30 cellular contexts compared by ENCODE assay signal in genomic region chr21:46555678-46556077, GRCh38. TPM values are rescaled to one million over a fixed set of nuclear protein-coding genes. Genes with fewer than 3 reads are reported as not detected.
DNase-seq lines count a peak whose midpoint lies in the region; ATAC-seq and TF ChIP-seq lines count a peak whose summit lies in the region.
"Had no signal": no experiment of that assay in that cellular context is flagged by ENCODE, and none has a peak within 500 bp of the region (broad histone marks: within the 10 kb centered on the region; RNA-seq: fewer than 3 reads in every experiment).

No MANE protein-coding gene starts in this region.

- H3K27ac ChIP-seq in right atrium auricular region (peak overlapping the region; percentile 78 to 80), mesendoderm (ENCODE audit: low read depth, low read length) (no peak overlapping the region)
- H3K27ac ChIP-seq: A549, body of pancreas, PC-9, skin epidermis, tibial artery had no signal

- H3K27me3 Mint-ChIP-seq in activated T-cell treated with anti-CD3 and anti-CD28 coated beads, Interleukin-2, amount 50 U/mL, for 24 hours: no peaks in the 10 kb centered on the region
- H3K27me3 Mint-ChIP-seq in T-cell: no peaks in the 10 kb centered on the region
- no peaks in the 10 kb centered on the region for H3K27me3 Mint-ChIP-seq in osteocyte (ENCODE audit: unreplicated experiment)
- H3K27me3 Mint-ChIP-seq: activated CD4-positive, alpha-beta memory T cell treated with anti-CD3 and anti-CD28 coated beads, Interleukin-2, amount 10 ng/mL, durations not matched to agents 7 days and 5 days had no signal

- peaks cover 0 to 18% of the 10 kb centered on the region in 2 donors for H3K4me1 ChIP-seq in right atrium auricular region
- H3K4me1 ChIP-seq in mesendoderm (ENCODE audit: control insufficient read depth, low read depth, low read length): no peaks in the 10 kb centered on the region
- H3K4me1 ChIP-seq: A549, tibial artery had no signal

- no peak overlapping the region for H3K4me2 ChIP-seq in mesendoderm (ENCODE audit: low read length)
- H3K4me2 ChIP-seq: A549, PC-9 had no signal

- no peaks in the 10 kb centered on the region for H3K79me2 ChIP-seq in mesendoderm (ENCODE audit: control insufficient read depth, insufficient read depth, low read length)

- no peak overlapping the region for H3K23ac ChIP-seq in mesendoderm (ENCODE audit: low read length)

- no peak for DNase-seq in activated T-cell treated with anti-CD3 and anti-CD28 coated beads, Interleukin-2, amount 50 U/mL, for 24 hours
- DNase-seq in activated T-cell treated with anti-CD3 and anti-CD28 coated beads for 4 hours (no peak), T-cell (no peak), right atrium auricular region (ENCODE audit: low spot score) (peak; percentile 58), osteocyte (ENCODE audit: extremely low spot score, unreplicated experiment) (peak; percentile 71), NCI-H69 (lab: John Stamatoyannopoulos, UW) (no peak), mesendoderm (no peak), amygdala (lab: John Stamatoyannopoulos, UW) (no peak)
- DNase-seq: activated CD4-positive, alpha-beta memory T cell treated with anti-CD3 and anti-CD28 coated beads, Interleukin-2, amount 10 ng/mL, durations not matched to agents 7 days and 5 days; activated gamma-delta T cell treated with Interleukin-2 at 50 U/mL for 16 hours; AML-193; body of pancreas; cerebellar nuclear complex; dorsolateral prefrontal cortex; GF-D8; mammary epithelial cell; NCI-H1092 treated with DMSO at 0.1 percent for 48 hours; NCI-H187 treated with DMSO at 0.1 percent for 48 hours; NCI-H2171 treated with DMSO at 0.1 percent for 48 hours; NCI-H524; PC-9; SHP77; tibial artery had no signal

- H2AK5ac ChIP-seq in mesendoderm (ENCODE audit: low read length): no peak overlapping the region

- H3K36me3 ChIP-seq in right atrium auricular region: peaks cover 64% of the 10 kb centered on the region
- H3K36me3 ChIP-seq in mesendoderm (ENCODE audit: control insufficient read depth, insufficient read depth, low read length): peaks cover 6% of the 10 kb centered on the region

- peaks cover 81% of the 10 kb centered on the region for H3K4me1 Mint-ChIP-seq in activated T-cell treated with anti-CD3 and anti-CD28 coated beads, Interleukin-2, amount 50 U/mL, for 24 hours (ENCODE audit: low read depth)
- H3K4me1 Mint-ChIP-seq in T-cell (peaks cover 83 to 85% (median 83%) of the 10 kb centered on the region in 3 donors), osteocyte (ENCODE audit: unreplicated experiment) (no peaks in the 10 kb centered on the region)

- H2BK5ac ChIP-seq in mesendoderm (ENCODE audit: low read length): no peak overlapping the region

- POLR2A ChIA-PET in T-cell (lab: Charles Lee): interaction anchor here in 1 of 2 donors (0.6 kb wide), 1 partner anchor 8 kb away, joined by 21 read pairs; no protein-coding TSS in a partner anchor

- CTCF ChIA-PET in T-cell (lab: Charles Lee): no interaction called here

- no peak for ATAC-seq in T-cell (replicated peaks in 1 of 4)
- ATAC-seq: A549; activated CD4-positive, CD25-positive, alpha-beta regulatory T cell treated with anti-CD3 and anti-CD28 coated beads, Interleukin-2, amount 50 U/mL, for 24 hours; body of pancreas had no signal

- peak overlapping the region; percentile 50 for H3K27ac Mint-ChIP-seq in activated T-cell treated with anti-CD3 and anti-CD28 coated beads, Interleukin-2, amount 50 U/mL, for 24 hours
- H3K27ac Mint-ChIP-seq in T-cell (peak overlapping the region; percentile 81 to 92), osteocyte (ENCODE audit: unreplicated experiment) (no peak overlapping the region)

- H3K79me1 ChIP-seq in mesendoderm (ENCODE audit: low read length): no peaks in the 10 kb centered on the region

- no CpG with 5 or more reads among the region's 16 CpGs for WGBS in mesendoderm (ENCODE audit: extremely low coverage, insufficient coverage, low lambda C conversion rate)

- H3K36me3 Mint-ChIP-seq in activated T-cell treated with anti-CD3 and anti-CD28 coated beads, Interleukin-2, amount 50 U/mL, for 24 hours (ENCODE audit: low read depth): peaks cover 73% of the 10 kb centered on the region
- H3K36me3 Mint-ChIP-seq in T-cell (peaks cover 34% of the 10 kb centered on the region), osteocyte (ENCODE audit: unreplicated experiment) (peaks cover 33% of the 10 kb centered on the region)

- no peaks in the 10 kb centered on the region for H3K9me3 ChIP-seq in right atrium auricular region
- H3K9me3 ChIP-seq: A549, body of pancreas, tibial artery had no signal

- H2BK15ac ChIP-seq in mesendoderm (replicated peaks; ENCODE audit: low read depth): no peak overlapping the region

- H4K8ac ChIP-seq in mesendoderm (ENCODE audit: low read depth, low read length): no peak overlapping the region

- H3K4ac ChIP-seq in mesendoderm (ENCODE audit: low read depth, low read length): no peak overlapping the region

- no peak for TF ChIP-seq CTCF in right atrium auricular region (IDR thresholded peaks at IDR 0.05)
- no peak for TF ChIP-seq CTCF in osteocyte (IDR thresholded peaks at IDR 0.05)

- H3K9me3 Mint-ChIP-seq in activated T-cell treated with anti-CD3 and anti-CD28 coated beads, Interleukin-2, amount 50 U/mL, for 24 hours: no peaks in the 10 kb centered on the region
- no peaks in the 10 kb centered on the region for H3K9me3 Mint-ChIP-seq in T-cell
- no peaks in the 10 kb centered on the region for H3K9me3 Mint-ChIP-seq in osteocyte (ENCODE audit: unreplicated experiment)
- H3K9me3 Mint-ChIP-seq: activated CD4-positive, alpha-beta memory T cell treated with anti-CD3 and anti-CD28 coated beads, Interleukin-2, amount 10 ng/mL, durations not matched to agents 7 days and 5 days had no signal

- no peak overlapping the region for H3K18ac ChIP-seq in mesendoderm (ENCODE audit: low read length)

- H3K4me3 ChIP-seq in right atrium auricular region (no peak overlapping the region), mesendoderm (ENCODE audit: low read length) (no peak overlapping the region)
- H3K4me3 ChIP-seq: A549, body of pancreas, dorsolateral prefrontal cortex, PC-9, skin epidermis, tibial artery had no signal

- no peak overlapping the region for H3K9ac ChIP-seq in mesendoderm (ENCODE audit: low read length)

- no peak overlapping the region for H3K4me3 Mint-ChIP-seq in activated T-cell treated with anti-CD3 and anti-CD28 coated beads, Interleukin-2, amount 50 U/mL, for 24 hours
- H3K4me3 Mint-ChIP-seq in T-cell (peak overlapping the region in 1 of 3 donors; percentile 56), osteocyte (ENCODE audit: unreplicated experiment) (no peak overlapping the region)
- H3K4me3 Mint-ChIP-seq: activated CD4-positive, alpha-beta memory T cell treated with anti-CD3 and anti-CD28 coated beads, Interleukin-2, amount 10 ng/mL, durations not matched to agents 7 days and 5 days had no signal

- H3K27me3 ChIP-seq in right atrium auricular region: no peaks in the 10 kb centered on the region
- no peaks in the 10 kb centered on the region for H3K27me3 ChIP-seq in mesendoderm (ENCODE audit: insufficient read depth, low read length, poor library complexity)
- H3K27me3 ChIP-seq: body of pancreas, dorsolateral prefrontal cortex, tibial artery had no signal

- no peak overlapping the region for H3K56ac ChIP-seq in mesendoderm (ENCODE audit: low read length)

- H2BK120ac ChIP-seq in mesendoderm (ENCODE audit: low read depth, low read length): no peak overlapping the region

- H4K5ac ChIP-seq in mesendoderm (ENCODE audit: low read length): no peak overlapping the region

RNA-seq across cellular contexts. Expression of gene S100B, which starts 49.2 kb away (rescaled TPM):
- 10 to 100 TPM in 2 of 5 donors, 1 to 10 TPM in 2, under 1 TPM in 1; 0.49 to 11.4 (median 8.9) TPM for total RNA-seq in T-cell
- 1 to 10 TPM; 4.5 to 5.8 TPM for total RNA-seq in right atrium auricular region
- total RNA-seq in osteocyte: not detected in 2 replicates
- 0.35 TPM for polyA plus RNA-seq in mesendoderm (2013, experiment 1 of 2)
- polyA plus RNA-seq in mesendoderm (2013, experiment 2 of 2): 0.18 TPM
- total RNA-seq: activated CD4-positive, alpha-beta memory T cell treated with anti-CD3 and anti-CD28 coated beads, Interleukin-2, amount 10 ng/mL, durations not matched to agents 7 days and 5 days; glomerular endothelial cell; H4; kidney epithelial cell; M059J; PC-9 had no signal
- polyA plus RNA-seq: A549 had no signal

Comparison
In these comparisons a context has a peak if more than half of its experiments do, and no peak if none do; other contexts are left out.
1. DNase-seq: peak in right atrium auricular region (single experiment) and osteocyte (single experiment); none in activated T-cell treated with anti-CD3 and anti-CD28 coated beads, Interleukin-2, amount 50 U/mL, for 24 hours (single experiment), activated T-cell treated with anti-CD3 and anti-CD28 coated beads for 4 hours (single experiment), T-cell (0 of 34), NCI-H69 (single experiment), mesendoderm (single experiment) and amygdala (0 of 56).